In genomic region chr17:62684179-62684578, GRCh38 we compare ENCODE assay signal across 29 cellular contexts.
"Had no signal": no experiment of that assay in that cellular context is flagged by ENCODE, and none has a peak within 500 bp of the region (broad histone marks: within the 10 kb centered on the region; RNA-seq: fewer than 3 reads in every experiment).

No MANE protein-coding gene starts in this region.

- H3K4me1 ChIP-seq: left ventricle myocardium inferior, neural progenitor cell, prostate gland, spleen, upper lobe of right lung, uterus had no signal

- H3K27ac ChIP-seq: left ventricle myocardium inferior, neural progenitor cell, neutrophil, ovary, prostate gland, spleen, suprapubic skin, thoracic aorta, tibial artery, upper lobe of right lung, uterus had no signal

- H3K27me3 ChIP-seq: neural progenitor cell, neutrophil, ovary, spleen, suprapubic skin, tibial artery, upper lobe of right lung, uterus had no signal

- H3K9me3 Mint-ChIP-seq: immature natural killer cell; mesothelial cell of epicardium; naive B cell; natural killer cell; neural progenitor cell; stimulated activated effector memory CD8-positive, alpha-beta T cell treated with anti-CD3 and anti-CD28 coated beads, Interleukin-12 subunit alpha, Interleukin-12 subunit beta, amount 100 ng/mL, for 72 hours; stimulated activated naive CD8-positive, alpha-beta T cell treated with anti-CD3 and anti-CD28 coated beads, Interleukin-15, Interleukin-2, amounts not matched to agents 100 ng/mL and 50 ng/mL, for 24 hours had no signal

- DNase-seq: hypothalamus; immature natural killer cell; left ventricle myocardium inferior; mesendoderm; naive B cell; natural killer cell; nephron progenitor cell; occipital lobe; retina; right cardiac atrium; small intestine; spleen; stimulated activated CD4-positive, alpha-beta T cell treated with anti-CD3 and anti-CD28 coated beads, Interleukin-4, amount 100 ng/mL, for 24 hours; stimulated activated naive CD4-positive, alpha-beta T cell; tibial artery; trophoblast cell; upper lobe of right lung; uterus had no signal

- H3K9me3 ChIP-seq: left ventricle myocardium inferior, neutrophil, ovary, prostate gland, spleen, suprapubic skin, thoracic aorta, tibial artery, upper lobe of right lung, uterus had no signal

- H3K27ac Mint-ChIP-seq: immature natural killer cell; mesothelial cell of epicardium; naive B cell; natural killer cell; nephron progenitor cell; neural progenitor cell; stimulated activated effector memory CD8-positive, alpha-beta T cell treated with anti-CD3 and anti-CD28 coated beads, Interleukin-12 subunit alpha, Interleukin-12 subunit beta, amount 100 ng/mL, for 72 hours; stimulated activated naive CD8-positive, alpha-beta T cell treated with anti-CD3 and anti-CD28 coated beads, Interleukin-15, Interleukin-2, amounts not matched to agents 100 ng/mL and 50 ng/mL, for 24 hours had no signal

- ATAC-seq: natural killer cell; right cardiac atrium; sciatic nerve; stimulated activated effector memory CD8-positive, alpha-beta T cell treated with anti-CD3 and anti-CD28 coated beads, Interleukin-12 subunit alpha, Interleukin-12 subunit beta, amount 100 ng/mL, for 72 hours; upper lobe of right lung had no signal

- H3K4me3 ChIP-seq: left ventricle myocardium inferior, lung, neural progenitor cell, ovary, prostate gland, spleen, suprapubic skin, thoracic aorta, tibial artery, upper lobe of right lung, uterus had no signal

- H3K36me3 ChIP-seq: left ventricle myocardium inferior, neural progenitor cell, neutrophil, ovary, prostate gland, uterus had no signal

- H3K36me3 Mint-ChIP-seq: immature natural killer cell, naive B cell, natural killer cell had no signal

- H3K4me1 Mint-ChIP-seq: immature natural killer cell; mesothelial cell of epicardium; naive B cell; natural killer cell; neural progenitor cell; stimulated activated effector memory CD8-positive, alpha-beta T cell treated with anti-CD3 and anti-CD28 coated beads, Interleukin-12 subunit alpha, Interleukin-12 subunit beta, amount 100 ng/mL, for 72 hours had no signal

- H3K4me3 Mint-ChIP-seq: immature natural killer cell; mesothelial cell of epicardium; naive B cell; natural killer cell; nephron progenitor cell; neural progenitor cell; stimulated activated effector memory CD8-positive, alpha-beta T cell treated with anti-CD3 and anti-CD28 coated beads, Interleukin-12 subunit alpha, Interleukin-12 subunit beta, amount 100 ng/mL, for 72 hours; stimulated activated naive CD8-positive, alpha-beta T cell treated with anti-CD3 and anti-CD28 coated beads, Interleukin-15, Interleukin-2, amounts not matched to agents 100 ng/mL and 50 ng/mL, for 24 hours had no signal

- H3K27me3 Mint-ChIP-seq: naive B cell; stimulated activated naive CD8-positive, alpha-beta T cell treated with anti-CD3 and anti-CD28 coated beads, Interleukin-15, Interleukin-2, amounts not matched to agents 100 ng/mL and 50 ng/mL, for 24 hours had no signal
